ENCODE assay signal across 12 cellular contexts in genomic region chr2:217966399-217967068, GRCh38. TPM values are rescaled to one million over a fixed set of nuclear protein-coding genes. Genes with fewer than 3 reads are reported as not detected.
DNase-seq lines count a peak whose midpoint lies in the region; ATAC-seq and TF ChIP-seq lines count a peak whose summit lies in the region.
"Had no signal": no experiment of that assay in that cellular context is flagged by ENCODE, and none has a peak within 500 bp of the region (broad histone marks: within the 10 kb centered on the region; RNA-seq: fewer than 3 reads in every experiment).

No MANE protein-coding gene starts in this region.

- H3K9me3 Mint-ChIP-seq in CD14-positive monocyte: peaks cover 0 to 4% (median 0%) of the 10 kb centered on the region in 7 donors
- H3K9me3 Mint-ChIP-seq: H9, WTC11 had no signal

- 67 to 82% methylated on average over 10 of the region's 10 CpGs for WGBS in body of pancreas, 2 donors

- peaks cover 3% of the 10 kb centered on the region in 2 donors for H3K36me3 Mint-ChIP-seq in CD14-positive monocyte
- H3K36me3 Mint-ChIP-seq: WTC11 had no signal

- no peak overlapping the region for H3K4me3 Mint-ChIP-seq in CD14-positive monocyte
- H3K4me3 Mint-ChIP-seq: effector memory CD8-positive, alpha-beta T cell; WTC11 had no signal

- H3K4me1 ChIP-seq in body of pancreas (peaks cover 38% of the 10 kb centered on the region), left ventricle myocardium inferior (peaks cover 56% of the 10 kb centered on the region), rectal smooth muscle tissue (ENCODE audit: control insufficient read depth, insufficient read depth, low read length) (peaks cover 44% of the 10 kb centered on the region)

- H3K4me1 Mint-ChIP-seq in CD14-positive monocyte: no peaks in the 10 kb centered on the region

- H3K4me3 ChIP-seq in body of pancreas: no peak overlapping the region
- H3K4me3 ChIP-seq in left ventricle myocardium inferior: no peak overlapping the region
- peak overlapping the region; percentile 51 for H3K4me3 ChIP-seq in rectal smooth muscle tissue (ENCODE audit: low read length)

- no peak overlapping the region for H3K27ac Mint-ChIP-seq in CD14-positive monocyte
- H3K27ac Mint-ChIP-seq: effector memory CD8-positive, alpha-beta T cell had no signal

- no peaks in the 10 kb centered on the region for H3K27me3 Mint-ChIP-seq in CD14-positive monocyte (ENCODE audit: low read depth in 3 of 3)

- in situ Hi-C loops in G401 (cut with HindIII; ENCODE audit: low sequenced_read_pairs): no loop called here

- no peaks in the 10 kb centered on the region for H3K27me3 ChIP-seq in body of pancreas
- no peaks in the 10 kb centered on the region for H3K27me3 ChIP-seq in left ventricle myocardium inferior (ENCODE audit: low read depth)
- no peaks in the 10 kb centered on the region for H3K27me3 ChIP-seq in rectal smooth muscle tissue (ENCODE audit: control insufficient read depth, insufficient read depth, low read length)

- no peak for TF ChIP-seq CTCF in CD14-positive monocyte (IDR thresholded peaks at IDR 0.05)
- no peak for TF ChIP-seq CTCF in body of pancreas (IDR thresholded peaks at IDR 0.05)
- TF ChIP-seq CTCF in left ventricle myocardium inferior (IDR thresholded peaks at IDR 0.05; ENCODE audit: borderline replicate concordance): no peak

- H3K27ac ChIP-seq in body of pancreas (peak overlapping the region in 3 of 4 donors; percentile 76 to 81 (median 79)), left ventricle myocardium inferior (replicated peaks) (peak overlapping the region; percentile 86), rectal smooth muscle tissue (ENCODE audit: low read depth, low read length) (peak overlapping the region; percentile 92)

- no peak for ATAC-seq in body of pancreas
- ATAC-seq: effector memory CD8-positive, alpha-beta T cell had no signal

- H3K36me3 ChIP-seq in body of pancreas (replicated peaks in 1 of 2; ENCODE audit: insufficient read depth in 1 of 2, low read depth in 2 of 2): no peaks in the 10 kb centered on the region
- H3K36me3 ChIP-seq in left ventricle myocardium inferior: no peaks in the 10 kb centered on the region
- H3K36me3 ChIP-seq in rectal smooth muscle tissue (ENCODE audit: control insufficient read depth, insufficient read depth, low read length): no peaks in the 10 kb centered on the region

- no peak for TF ChIP-seq POLR2A in body of pancreas (IDR thresholded peaks at IDR 0.05)

- DNase-seq in CD14-positive monocyte (ENCODE audit: low spot score): peak; percentile 24
- DNase-seq in body of pancreas: peak in 2 of 4 donors; percentile 4 to 10
- DNase-seq in left ventricle myocardium inferior: no peak
- DNase-seq in NCI-H2081 treated with DMSO at 0.1 percent for 48 hours (lab: John Stamatoyannopoulos, UW): no peak
- DNase-seq in stimulated activated CD4-positive, alpha-beta T cell treated with anti-CD3 and anti-CD28 coated beads, Interleukin-4, amount 100 ng/mL, for 4 hours: no peak
- no peak for DNase-seq in G401 (ENCODE audit: low spot score)
- no peak for DNase-seq in GDM1 (lab: John Stamatoyannopoulos, UW)
- DNase-seq: effector memory CD8-positive, alpha-beta T cell; H9; NCI-H82 had no signal

- no peak overlapping the region for H3K9ac ChIP-seq in rectal smooth muscle tissue (ENCODE audit: low read length)

- H3K9me3 ChIP-seq in body of pancreas: no peaks in the 10 kb centered on the region
- H3K9me3 ChIP-seq in left ventricle myocardium inferior (replicated peaks): no peaks in the 10 kb centered on the region

- intact Hi-C loops in CD14-positive monocyte (cut with micrococcal nuclease) (no loop called here), body of pancreas (cut with DNase I) (no loop called here), left ventricle myocardium inferior (cut with micrococcal nuclease) (no loop called here)

RNA-seq across cellular contexts. Expression of gene TNS1, which starts 36.3 kb away (rescaled TPM):
- polyA plus RNA-seq in CD14-positive monocyte: 1 to 10 TPM in 1 of 2 donors, under 1 TPM in 1; 0.26 to 1.6 TPM
- total RNA-seq in body of pancreas (100 to 1,000 TPM; 168 to 174 TPM), left ventricle myocardium inferior (828 TPM)
- 0.37 TPM in 1 of 2 replicates, not detected in the other for total RNA-seq in G401 (2014; rRNA removed; shearing (Covaris generic))

Comparison
In these comparisons a context has a peak if more than half of its experiments do, and no peak if none do; other contexts are left out.
1. RNA of gene TNS1, which starts 36.3 kb away (total RNA-seq): 828 TPM in left ventricle myocardium inferior (single experiment) and 168 to 174 TPM in body of pancreas; 0.37 TPM in G401; every median in the first group is over 100 times any median in the second.
2. Peak in every context shown above with its lines, with median percentiles within 50 percentile points of each other: H3K27ac ChIP-seq.